Comparison of ENCODE assay signal across 9 cellular contexts in the genomic region with DNA sequence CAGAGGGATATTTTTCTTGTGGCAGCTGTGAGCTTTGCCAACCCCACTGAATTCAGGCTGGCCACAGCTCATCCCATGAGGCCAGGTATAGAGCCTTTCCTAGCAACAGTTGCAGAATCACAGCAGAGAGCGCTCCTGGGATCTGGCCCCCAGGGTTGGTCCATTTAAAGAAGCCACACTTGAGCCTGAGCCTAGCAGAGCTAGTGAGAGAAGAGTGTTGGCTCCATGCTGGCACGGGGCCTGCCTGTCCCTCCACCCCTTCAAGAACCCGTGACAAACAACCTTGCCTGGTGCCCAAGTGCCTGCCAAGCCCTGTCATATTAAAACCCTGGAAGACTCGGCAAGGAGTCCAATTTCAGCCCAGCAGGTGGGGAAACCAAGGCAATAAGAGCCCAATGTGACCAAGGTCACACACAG.
DNase-seq lines count a peak whose midpoint lies in the region; ATAC-seq and TF ChIP-seq lines count a peak whose summit lies in the region.
"Had no signal": no experiment of that assay in that cellular context is flagged by ENCODE, and none has a peak within 500 bp of the region (broad histone marks: within the 10 kb centered on the region; RNA-seq: fewer than 3 reads in every experiment).

No MANE protein-coding gene starts in this region.

- H3K4me1 ChIP-seq in BLaER1 (peaks cover 99% of the 10 kb centered on the region), neutrophil (ENCODE audit: control insufficient read depth in 1 of 2, insufficient read depth in 1 of 2, low read depth in 1 of 2, low read length in 1 of 2) (peaks cover 79 to 84% of the 10 kb centered on the region in 2 experiments)

- TF ChIP-seq CTCF in chondrocyte (IDR thresholded peaks at IDR 0.05), result no peak
- TF ChIP-seq CTCF in neutrophil (IDR thresholded peaks at IDR 0.05), result no peak
- TF ChIP-seq CTCF in activated CD8-positive, alpha-beta T cell treated with anti-CD3 and anti-CD28 coated beads for 36 hours (IDR thresholded peaks at IDR 0.05), result no peak

- CTCF ChIA-PET in activated CD8-positive, alpha-beta T cell treated with anti-CD3 and anti-CD28 coated beads for 36 hours (lab: Charles Lee), result interaction anchor here (0.6 to 5.2 kb wide), 16 partner anchors 9 to 177 kb away, joined by 3 to 29 read pairs (median 6); no protein-coding TSS in a partner anchor

- intact Hi-C loops in activated CD8-positive, alpha-beta T cell treated with anti-CD3 and anti-CD28 coated beads for 36 hours (cut with micrococcal nuclease), result loop anchor here (5.0 kb wide), 1 partner anchor 40 kb away; no protein-coding TSS in a partner anchor

- H3K4me1 Mint-ChIP-seq in chondrocyte (ENCODE audit: low read depth), result peaks cover 80% of the 10 kb centered on the region
- peaks cover 32% of the 10 kb centered on the region for H3K4me1 Mint-ChIP-seq in stimulated activated memory B cell treated with anti-CD40 and anti-IgM and Interleukin-4, amounts not matched to agents 10 μg/mL and 1 μg/mL and 100 μg/mL, for 72 hours
- H3K4me1 Mint-ChIP-seq in activated CD8-positive, alpha-beta T cell treated with anti-CD3 and anti-CD28 coated beads for 36 hours (ENCODE audit: low read depth), result peaks cover 49% of the 10 kb centered on the region

- no peaks in the 10 kb centered on the region for H3K36me3 ChIP-seq in BLaER1
- H3K36me3 ChIP-seq in neutrophil, result no peaks in the 10 kb centered on the region

- POLR2A ChIA-PET in activated CD8-positive, alpha-beta T cell treated with anti-CD3 and anti-CD28 coated beads for 36 hours (lab: Charles Lee), result interaction anchor here (1.1 to 1.4 kb wide), 3 partner anchors 28 to 179 kb away, joined by 3 to 5 read pairs (median 3); no protein-coding TSS in a partner anchor

- no peaks in the 10 kb centered on the region for H3K9me3 Mint-ChIP-seq in chondrocyte (ENCODE audit: low read depth)
- no peaks in the 10 kb centered on the region for H3K9me3 Mint-ChIP-seq in stimulated activated memory B cell treated with anti-CD40 and anti-IgM and Interleukin-4, amounts not matched to agents 10 μg/mL and 1 μg/mL and 100 μg/mL, for 72 hours
- H3K9me3 Mint-ChIP-seq in activated CD8-positive, alpha-beta T cell treated with anti-CD3 and anti-CD28 coated beads for 36 hours, result no peaks in the 10 kb centered on the region

- H4K20me1 ChIP-seq in BLaER1, result no peaks in the 10 kb centered on the region

- H3K27me3 ChIP-seq in BLaER1 (no peaks in the 10 kb centered on the region), neutrophil (no peaks in the 10 kb centered on the region)

- H3K4me2 ChIP-seq in BLaER1, result peak overlapping the region; percentile 98

- no peaks in the 10 kb centered on the region for H3K36me3 Mint-ChIP-seq in chondrocyte (ENCODE audit: low read depth)
- no peaks in the 10 kb centered on the region for H3K36me3 Mint-ChIP-seq in stimulated activated memory B cell treated with anti-CD40 and anti-IgM and Interleukin-4, amounts not matched to agents 10 μg/mL and 1 μg/mL and 100 μg/mL, for 72 hours
- H3K36me3 Mint-ChIP-seq in activated CD8-positive, alpha-beta T cell treated with anti-CD3 and anti-CD28 coated beads for 36 hours (ENCODE audit: low read depth), result no peaks in the 10 kb centered on the region

- peak overlapping the region; percentile 37 for H3K4me3 Mint-ChIP-seq in chondrocyte (ENCODE audit: unreplicated experiment)
- H3K4me3 Mint-ChIP-seq in stimulated activated memory B cell treated with anti-CD40 and anti-IgM and Interleukin-4, amounts not matched to agents 10 μg/mL and 1 μg/mL and 100 μg/mL, for 72 hours, result no peak overlapping the region
- no peak overlapping the region for H3K4me3 Mint-ChIP-seq in activated CD8-positive, alpha-beta T cell treated with anti-CD3 and anti-CD28 coated beads for 36 hours

- H3K27me3 Mint-ChIP-seq in chondrocyte (ENCODE audit: low read depth), result no peaks in the 10 kb centered on the region
- peaks cover 32% of the 10 kb centered on the region for H3K27me3 Mint-ChIP-seq in stimulated activated memory B cell treated with anti-CD40 and anti-IgM and Interleukin-4, amounts not matched to agents 10 μg/mL and 1 μg/mL and 100 μg/mL, for 72 hours
- H3K27me3 Mint-ChIP-seq in activated CD8-positive, alpha-beta T cell treated with anti-CD3 and anti-CD28 coated beads for 36 hours, result no peaks in the 10 kb centered on the region

- H3K4me3 ChIP-seq in BLaER1 (no peak overlapping the region), neutrophil (ENCODE audit: low read depth in 1 of 2, low read length in 1 of 2) (peak overlapping the region in 1 of 2 experiments; percentile 33)

- ATAC-seq in stimulated activated memory B cell treated with anti-CD40 and anti-IgM and Interleukin-4, amounts not matched to agents 10 μg/mL and 1 μg/mL and 100 μg/mL, for 72 hours, result no peak
- no peak for ATAC-seq in activated CD8-positive, alpha-beta T cell treated with anti-CD3 and anti-CD28 coated beads for 36 hours
- no peak for ATAC-seq in HG02840 (IDR thresholded peaks at IDR 0.05; ENCODE audit: low FRiP score, unreplicated experiment)

- H3K27ac Mint-ChIP-seq in chondrocyte (ENCODE audit: unreplicated experiment), result peak overlapping the region; percentile 99
- no peak overlapping the region for H3K27ac Mint-ChIP-seq in stimulated activated memory B cell treated with anti-CD40 and anti-IgM and Interleukin-4, amounts not matched to agents 10 μg/mL and 1 μg/mL and 100 μg/mL, for 72 hours
- H3K27ac Mint-ChIP-seq in activated CD8-positive, alpha-beta T cell treated with anti-CD3 and anti-CD28 coated beads for 36 hours, result no peak overlapping the region

- peak overlapping the region; percentile 74; the same call in 1 of the 2 replicates for H3K27ac ChIP-seq in BLaER1
- H3K27ac ChIP-seq in neutrophil, result peak overlapping the region; percentile 92

- H3K9me3 ChIP-seq in BLaER1 (no peaks in the 10 kb centered on the region), neutrophil (no peaks in the 10 kb centered on the region)

- 0 out of 2 replicates have a peak overlapping the region, but pooled peaks have one; percentile 48 for H3K9ac ChIP-seq in BLaER1

- DNase-seq in NCI-H2029 treated with DMSO at 0.1 percent for 48 hours (lab: John Stamatoyannopoulos, UW) (peak; percentile 68), chondrocyte (ENCODE audit: low spot score) (no peak), DMS114 treated with DMSO at 0.1 percent for 48 hours (lab: John Stamatoyannopoulos, UW; ENCODE audit: unreplicated experiment) (no peak)
- DNase-seq in activated CD8-positive, alpha-beta T cell treated with anti-CD3 and anti-CD28 coated beads for 36 hours, result no peak
- DNase-seq: activated CD4-positive, alpha-beta T cell treated with anti-CD3 and anti-CD28 coated beads for 4 hours had no signal
